ENCODE assay signal across 13 cellular contexts in the genomic region with DNA sequence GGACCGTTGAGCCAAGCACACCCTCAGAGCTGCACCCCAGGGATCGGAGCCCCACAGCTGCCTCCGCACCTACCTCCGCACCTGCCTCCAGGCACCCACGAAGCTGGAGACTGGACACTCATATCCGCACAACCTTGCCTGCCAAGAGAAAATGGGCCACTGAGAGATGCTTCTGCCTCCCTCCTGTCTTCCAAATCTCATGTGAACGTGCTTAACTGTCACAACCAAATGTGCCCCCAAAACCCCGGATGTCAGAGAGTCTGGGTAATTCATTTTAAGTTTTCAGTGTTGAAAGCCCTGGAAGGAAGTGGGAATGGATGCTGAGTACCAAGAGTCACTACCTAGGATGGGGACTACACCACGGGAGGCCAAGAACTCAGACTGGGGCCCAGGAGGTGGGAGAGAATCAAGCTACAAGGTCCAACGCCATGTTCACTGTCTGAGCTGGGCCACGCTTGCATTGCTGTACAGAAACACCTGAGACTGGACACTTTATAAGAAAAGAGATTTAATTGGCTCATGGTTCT. TPM values are rescaled to one million over a fixed set of nuclear protein-coding genes. Genes with fewer than 3 reads are reported as not detected.
DNase-seq lines count a peak whose midpoint lies in the region; ATAC-seq, FAIRE-seq and TF ChIP-seq lines count a peak whose summit lies in the region.
"Had no signal": no experiment of that assay in that cellular context is flagged by ENCODE, and none has a peak within 500 bp of the region (broad histone marks: within the 10 kb centered on the region; RNA-seq: fewer than 3 reads in every experiment).

No MANE protein-coding gene starts in this region.

- peak overlapping the region; percentile 81 for H2AK5ac ChIP-seq in trophoblast cell (ENCODE audit: low read length)

- H3K36me3 ChIP-seq in CD4-positive, alpha-beta memory T cell (ENCODE audit: insufficient read depth, low read length): no peaks in the 10 kb centered on the region
- H3K36me3 ChIP-seq in trophoblast cell (ENCODE audit: control insufficient read depth in 1 of 2, insufficient read depth in 2 of 2, low read length in 2 of 2): no peaks in the 10 kb centered on the region
- H3K36me3 ChIP-seq in GM23248 (ENCODE audit: low read depth): no peaks in the 10 kb centered on the region

- H3K27ac ChIP-seq in CD4-positive, alpha-beta memory T cell (ENCODE audit: low read depth, low read length): peak overlapping the region; percentile 55
- H3K27ac ChIP-seq in trophoblast cell (ENCODE audit: low read depth, low read length): no peak overlapping the region
- no peak overlapping the region for H3K27ac ChIP-seq in GM23248
- H3K27ac ChIP-seq: epithelial cell of prostate had no signal

- H3K4ac ChIP-seq in trophoblast cell (ENCODE audit: low read depth, low read length): no peak overlapping the region

- CTCF ChIA-PET in CD4-positive, alpha-beta memory T cell (lab: Charles Lee; ENCODE audit: partially characterized antibody): interaction anchor here (0.7 to 5.2 kb wide), 14 partner anchors 10 to 75 kb away, joined by 3 to 23 read pairs (median 4); no protein-coding TSS in a partner anchor

- no peak overlapping the region for H4K8ac ChIP-seq in trophoblast cell (ENCODE audit: low read depth, low read length)

- H3K4me3 ChIP-seq in CD4-positive, alpha-beta memory T cell (ENCODE audit: low read length in 2 of 2): peak overlapping the region; percentile 40 to 85
- no peak overlapping the region for H3K4me3 ChIP-seq in trophoblast cell (ENCODE audit: low read depth, low read length)
- H3K4me3 ChIP-seq in GM23248: no peak overlapping the region
- no peak overlapping the region for H3K4me3 ChIP-seq in foreskin fibroblast (ENCODE audit: low read depth in 1 of 2, low read length in 2 of 2)

- no peak overlapping the region for H3K4me2 ChIP-seq in trophoblast cell (ENCODE audit: low read length)
- no peak overlapping the region for H3K4me2 ChIP-seq in GM23248 (ENCODE audit: unreplicated experiment)

- H3K27me3 Mint-ChIP-seq in CD4-positive, alpha-beta memory T cell: no peaks in the 10 kb centered on the region
- no peaks in the 10 kb centered on the region for H3K27me3 Mint-ChIP-seq in T-helper 17 cell
- H3K27me3 Mint-ChIP-seq: activated B cell treated with CpG ODN at 0.5 μM for 24 hours had no signal

- no peaks in the 10 kb centered on the region for H3K9me3 ChIP-seq in CD4-positive, alpha-beta memory T cell (ENCODE audit: control insufficient read depth in 1 of 2, low read length in 2 of 2)
- H3K9me3 ChIP-seq in T-helper 17 cell (ENCODE audit: control insufficient read depth, low read length, poor library complexity, severe bottlenecking) (no peaks in the 10 kb centered on the region), trophoblast cell (ENCODE audit: insufficient read depth, low read depth, low read length) (no peaks in the 10 kb centered on the region), GM23248 (ENCODE audit: low read depth) (no peaks in the 10 kb centered on the region)

- H2BK120ac ChIP-seq in trophoblast cell (ENCODE audit: insufficient read depth, low read length, poor library complexity): peak overlapping the region; percentile 30

- H3K79me1 ChIP-seq in trophoblast cell (ENCODE audit: low read length): peaks cover 15% of the 10 kb centered on the region

- peak overlapping the region; percentile 65 for H4K91ac ChIP-seq in trophoblast cell (ENCODE audit: low read depth, low read length)

- no CpG with 5 or more reads among the region's 11 CpGs for WGBS in trophoblast cell (ENCODE audit: extremely low coverage, insufficient coverage, insufficient read length)
- WGBS in GM23248 (ENCODE audit: low coverage in 1 of 2, low lambda C conversion rate in 2 of 2, missing lambda C conversion rate in 2 of 2), 2 experiments: 84 to 92% methylated on average over 11 of the region's 11 CpGs

- no peaks in the 10 kb centered on the region for H3F3A ChIP-seq in GM23248 (ENCODE audit: insufficient read depth)

- peak overlapping the region; percentile 83 to 98 (median 92) for H3K4me3 Mint-ChIP-seq in CD4-positive, alpha-beta memory T cell
- H3K4me3 Mint-ChIP-seq in T-helper 17 cell: peak overlapping the region; percentile 91
- H3K4me3 Mint-ChIP-seq: activated B cell treated with CpG ODN at 0.5 μM for 24 hours had no signal

- H3K23ac ChIP-seq in trophoblast cell (ENCODE audit: low read length): no peak overlapping the region

- H3K27ac Mint-ChIP-seq in CD4-positive, alpha-beta memory T cell: peak overlapping the region; percentile 86 to 98 (median 94)
- peak overlapping the region; percentile 92 for H3K27ac Mint-ChIP-seq in T-helper 17 cell
- H3K27ac Mint-ChIP-seq: activated B cell treated with CpG ODN at 0.5 μM for 24 hours had no signal

- no peak overlapping the region for H3K9ac ChIP-seq in trophoblast cell (ENCODE audit: low read length)
- no peak overlapping the region for H3K9ac ChIP-seq in GM23248

- peaks cover 0 to 10% of the 10 kb centered on the region in 2 donors for H3K36me3 Mint-ChIP-seq in CD4-positive, alpha-beta memory T cell
- no peaks in the 10 kb centered on the region for H3K36me3 Mint-ChIP-seq in T-helper 17 cell (ENCODE audit: low read depth)

- H3K9me3 Mint-ChIP-seq in CD4-positive, alpha-beta memory T cell: no peaks in the 10 kb centered on the region
- H3K9me3 Mint-ChIP-seq: activated B cell treated with CpG ODN at 0.5 μM for 24 hours had no signal

- H3K4me1 ChIP-seq in CD4-positive, alpha-beta memory T cell (ENCODE audit: insufficient read depth, low read length): peaks cover 65% of the 10 kb centered on the region
- H3K4me1 ChIP-seq in trophoblast cell (ENCODE audit: control insufficient read depth in 1 of 2, insufficient read depth in 2 of 2, low read length in 2 of 2): peaks cover 20 to 24% of the 10 kb centered on the region in 2 experiments
- no peaks in the 10 kb centered on the region for H3K4me1 ChIP-seq in GM23248 (ENCODE audit: insufficient read depth)

- peak overlapping the region; percentile 66 for H2BK12ac ChIP-seq in trophoblast cell (ENCODE audit: low read length)

- peak overlapping the region; percentile 18 for H3K14ac ChIP-seq in trophoblast cell (ENCODE audit: low read length)

- no peak overlapping the region for H4K12ac ChIP-seq in trophoblast cell (ENCODE audit: low read depth, low read length)

- no peaks in the 10 kb centered on the region for H3K9me2 ChIP-seq in GM23248 (ENCODE audit: insufficient read depth)

- H2BK5ac ChIP-seq in trophoblast cell (ENCODE audit: low read depth, low read length, poor library complexity): no peak overlapping the region

- no peak overlapping the region for H2AFZ ChIP-seq in trophoblast cell (ENCODE audit: insufficient read depth, low read length, poor library complexity)
- H2AFZ ChIP-seq in GM23248: no peak overlapping the region

- H3K79me2 ChIP-seq in trophoblast cell (ENCODE audit: control insufficient read depth, insufficient read depth, low read length, poor library complexity) (no peaks in the 10 kb centered on the region), GM23248 (ENCODE audit: insufficient read depth) (no peaks in the 10 kb centered on the region)

- peak; percentile 70 to 79 (median 77) for DNase-seq in CD4-positive, alpha-beta memory T cell
- no peak for DNase-seq in T-helper 17 cell
- peak; percentile 31 for DNase-seq in activated naive CD4-positive, alpha-beta T cell treated with anti-CD3 and anti-CD28 coated beads, Interleukin-2, amount 50 U/mL, for 16 hours
- DNase-seq in trophoblast cell: no peak
- DNase-seq in GM23248: no peak
- no peak for DNase-seq in urothelium cell line (ENCODE audit: low spot score)
- no peak for DNase-seq in foreskin fibroblast
- DNase-seq: activated B cell treated with CpG ODN at 0.5 μM for 24 hours, NCI-H1436, NCI-H526 treated with DMSO at 0.1 percent for 48 hours, SHP77 treated with DMSO at 0.1 percent for 48 hours had no signal

- POLR2A ChIA-PET in CD4-positive, alpha-beta memory T cell (lab: Charles Lee; ENCODE audit: partially characterized antibody): interaction anchor here (0.6 to 10.4 kb wide), 15 partner anchors 10 to 474 kb away, joined by 3 to 245 read pairs (median 5); partner anchors contain the start of genes COTL1 and KLHL36

- H4K20me1 ChIP-seq in GM23248 (ENCODE audit: insufficient read depth): no peaks in the 10 kb centered on the region

- no peaks in the 10 kb centered on the region for H3K27me3 ChIP-seq in CD4-positive, alpha-beta memory T cell (ENCODE audit: insufficient read depth, low read length)
- H3K27me3 ChIP-seq in trophoblast cell (ENCODE audit: insufficient read depth, low read length) (no peaks in the 10 kb centered on the region), GM23248 (replicated peaks; ENCODE audit: insufficient read depth) (no peaks in the 10 kb centered on the region)

- no peak for FAIRE-seq in urothelium cell line (lab: Jason Lieb, UNC)

- TF ChIP-seq CTCF in foreskin fibroblast (IDR thresholded peaks at IDR 0.05; ENCODE audit: low read depth, low read length): no peak

- intact Hi-C loops in CD4-positive, alpha-beta memory T cell (cut with micrococcal nuclease): loop anchor here (1.0 to 2.0 kb wide), 2 partner anchors 47 to 64 kb away; partner anchors contain the start of gene COTL1

- ATAC-seq in T-helper 17 cell (peak; percentile 50), HG03175 (IDR thresholded peaks at IDR 0.05; ENCODE audit: unreplicated experiment) (no peak)

- H3K18ac ChIP-seq in trophoblast cell (ENCODE audit: low read length): no peak overlapping the region

- in situ Hi-C loops in GM23248 (cut with MboI): no loop called here

- peaks cover 45 to 68% (median 56%) of the 10 kb centered on the region in 4 donors for H3K4me1 Mint-ChIP-seq in CD4-positive, alpha-beta memory T cell
- H3K4me1 Mint-ChIP-seq in T-helper 17 cell: peaks cover 32% of the 10 kb centered on the region

RNA-seq across cellular contexts. Expression of gene MEAK7, which starts 49.5 kb away (rescaled TPM):
- 10 to 100 TPM; 13.6 to 16.8 TPM for total RNA-seq in CD4-positive, alpha-beta memory T cell
- 1 to 10 TPM; 3.3 to 8.6 TPM for polyA plus RNA-seq in CD4-positive, alpha-beta memory T cell
- 1 to 10 TPM; 5.7 to 8.9 TPM for total RNA-seq in T-helper 17 cell
- polyA plus RNA-seq in trophoblast cell (2013): 16.0 and 16.7 TPM in 2 replicates
- 45.6 and 57.5 TPM in 2 replicates for total RNA-seq in GM23248 (2014; rRNA removed; shearing (Covaris generic))
- 62.0 and 62.7 TPM in 2 replicates for polyA plus RNA-seq in GM23248 (2016; fragmentation: Nextera tagmentation; extraction: Ambion mirVana)

Comparison
In these comparisons a context has a peak if more than half of its experiments do, and no peak if none do; other contexts are left out.
1. DNase-seq: peak in CD4-positive, alpha-beta memory T cell (5 of 5) and activated naive CD4-positive, alpha-beta T cell treated with anti-CD3 and anti-CD28 coated beads, Interleukin-2, amount 50 U/mL, for 16 hours (single experiment); none in T-helper 17 cell (0 of 3), trophoblast cell (0 of 2), GM23248 (single experiment), urothelium cell line (single experiment) and foreskin fibroblast (0 of 2).
2. H3K4me3 ChIP-seq: peak in CD4-positive, alpha-beta memory T cell (2 of 2); none in trophoblast cell (single experiment), GM23248 (single experiment) and foreskin fibroblast (0 of 2).